Comparison of ENCODE assay signal across 26 cellular contexts in genomic region chr10:96345250-96345649, GRCh38. TPM values are rescaled to one million over a fixed set of nuclear protein-coding genes. Genes with fewer than 3 reads are reported as not detected.
A peak's percentile ranks its signal among the peaks of the same experiment; 100 is the strongest.
DNase-seq lines count a peak whose midpoint lies in the region; FAIRE-seq and TF ChIP-seq lines count a peak whose summit lies in the region.
"Had no signal": no experiment of that assay in that cellular context is flagged by ENCODE, and none has a peak within 500 bp of the region (broad histone marks: within the 10 kb centered on the region; RNA-seq: fewer than 3 reads in every experiment).

No MANE protein-coding gene starts in this region.

- H3K4me1 ChIP-seq in H9 (ENCODE audit: insufficient read depth, low read length) (peaks cover 7% of the 10 kb centered on the region; the same call in 1 of the 2 replicates), esophagus squamous epithelium (no peaks in the 10 kb centered on the region)

- H4K5ac ChIP-seq in H9 (ENCODE audit: insufficient read length, low read depth, low read length): no peak overlapping the region

- no peaks in the 10 kb centered on the region for H3K27me3 ChIP-seq in H9 (ENCODE audit: insufficient read depth, low read length)
- H3K27me3 ChIP-seq in esophagus squamous epithelium: peaks cover 0 to 22% (median 0%) of the 10 kb centered on the region in 4 donors
- H3K27me3 ChIP-seq: BLaER1 had no signal

- no peaks in the 10 kb centered on the region for H3K23me2 ChIP-seq in H9 (ENCODE audit: insufficient read length, low read depth, low read length, poor library complexity, severe bottlenecking)

- no peak overlapping the region for H4K8ac ChIP-seq in H9 (replicated peaks; ENCODE audit: insufficient read length, low read depth, low read length)

- H3T11ph ChIP-seq in H9 (ENCODE audit: low read length): no peak overlapping the region

- no peak overlapping the region for H3K23ac ChIP-seq in H9 (ENCODE audit: insufficient read length, low read depth, low read length)

- no peak for TF ChIP-seq POLR2A in H54 (IDR thresholded peaks at IDR 0.05; ENCODE audit: low read depth, low read length)
- TF ChIP-seq POLR2A in esophagus squamous epithelium (IDR thresholded peaks at IDR 0.05): no peak

- no peak overlapping the region for H3K4ac ChIP-seq in H9 (ENCODE audit: low read depth, low read length)

- H3K79me2 ChIP-seq in H9 (ENCODE audit: insufficient read depth, low read length): no peaks in the 10 kb centered on the region

- no peak overlapping the region for H2BK120ac ChIP-seq in H9 (ENCODE audit: low read depth, low read length, poor library complexity, severe bottlenecking)

- H2BK20ac ChIP-seq in H9 (ENCODE audit: low read depth, low read length, poor library complexity, severe bottlenecking): no peak overlapping the region

- H3K18ac ChIP-seq in H9 (ENCODE audit: insufficient read length, low read depth, low read length): no peak overlapping the region

- no peaks in the 10 kb centered on the region for H3K79me1 ChIP-seq in H9 (ENCODE audit: insufficient read depth, low read depth, low read length, poor library complexity, severe bottlenecking)

- no peaks in the 10 kb centered on the region for H3K36me3 ChIP-seq in esophagus squamous epithelium

- peaks cover 5% of the 10 kb centered on the region for H3K9me3 ChIP-seq in H9 (ENCODE audit: control insufficient read depth, low read depth, low read length)
- peaks cover 0 to 6% (median 6%) of the 10 kb centered on the region in 3 donors for H3K9me3 ChIP-seq in esophagus squamous epithelium

- H3K9me3 Mint-ChIP-seq in H9: peaks cover 25 to 29% of the 10 kb centered on the region in 2 experiments
- peaks cover 5% of the 10 kb centered on the region for H3K9me3 Mint-ChIP-seq in activated CD4-positive, alpha-beta T cell treated with anti-CD3 and anti-CD28 coated beads, Interleukin-2, amount 10 ng/mL, durations not matched to agents 24 days and 14 days

- H3K4me3 ChIP-seq in esophagus squamous epithelium: no peak overlapping the region
- H3K4me3 ChIP-seq: BLaER1, GM23248 had no signal

- no peak for TF ChIP-seq CTCF in H9 (conservative IDR thresholded peaks at IDR 0.05)
- TF ChIP-seq CTCF in esophagus squamous epithelium (IDR thresholded peaks at IDR 0.05): no peak

- no peak overlapping the region for H3K14ac ChIP-seq in H9 (ENCODE audit: insufficient read depth, low read length)

- H4K91ac ChIP-seq in H9 (ENCODE audit: insufficient read length, low read depth, low read length): peak overlapping the region; percentile 87

- no CpG with 5 or more reads among the region's 2 CpGs for WGBS in H9 (ENCODE audit: extremely low coverage, insufficient read length, low lambda C conversion rate)
- WGBS in esophagus squamous epithelium, 2 donors: 32 to 44% methylated on average over 2 of the region's 2 CpGs

- peak overlapping the region; percentile 41 for H2AK5ac ChIP-seq in H9 (ENCODE audit: insufficient read length, low read length)

- peaks cover 11 to 27% (median 21%) of the 10 kb centered on the region in 3 experiments for H3K36me3 Mint-ChIP-seq in H9 (ENCODE audit: insufficient read depth in 1 of 3, low read depth in 3 of 3)
- H3K36me3 Mint-ChIP-seq in activated CD4-positive, alpha-beta T cell treated with anti-CD3 and anti-CD28 coated beads, Interleukin-2, amount 10 ng/mL, durations not matched to agents 24 days and 14 days (ENCODE audit: low read depth): no peaks in the 10 kb centered on the region

- no peak overlapping the region for H3K9ac ChIP-seq in H9 (ENCODE audit: extremely low read depth, insufficient read length, low read length)
- H3K9ac ChIP-seq: BLaER1, GM23248 had no signal

- peaks cover 31% of the 10 kb centered on the region for H3K27me3 Mint-ChIP-seq in H9 (ENCODE audit: low read depth)
- H3K27me3 Mint-ChIP-seq in activated CD4-positive, alpha-beta T cell treated with anti-CD3 and anti-CD28 coated beads, Interleukin-2, amount 10 ng/mL, durations not matched to agents 24 days and 14 days: peaks cover 15% of the 10 kb centered on the region

- H3K27ac ChIP-seq in H9 (ENCODE audit: insufficient read length, low read depth, low read length) (peak overlapping the region; percentile 88), esophagus squamous epithelium (no peak overlapping the region)
- H3K27ac ChIP-seq: GM23248 had no signal

- no peak overlapping the region for H2AFZ ChIP-seq in H9 (ENCODE audit: low read length)
- H2AFZ ChIP-seq: GM23248 had no signal

- H3K4me2 ChIP-seq in H9 (ENCODE audit: insufficient read depth, insufficient read length, low read length): peak overlapping the region; percentile 37
- H3K4me2 ChIP-seq: BLaER1 had no signal

- H3K4me1 Mint-ChIP-seq in H9: peaks cover 44% of the 10 kb centered on the region in 2 experiments
- no peaks in the 10 kb centered on the region for H3K4me1 Mint-ChIP-seq in activated CD4-positive, alpha-beta T cell treated with anti-CD3 and anti-CD28 coated beads, Interleukin-2, amount 10 ng/mL, durations not matched to agents 24 days and 14 days

- no peak for FAIRE-seq in H54 (lab: Jason Lieb, UNC)
- FAIRE-seq: A204.1 had no signal

- H2BK12ac ChIP-seq in H9 (ENCODE audit: insufficient read length, low read depth, low read length): no peak overlapping the region

- H4K20me1 ChIP-seq in H9 (ENCODE audit: control insufficient read depth, insufficient read depth, insufficient read length): no peaks in the 10 kb centered on the region

- H3K56ac ChIP-seq in H9 (ENCODE audit: insufficient read length, low read depth, low read length): peak overlapping the region; percentile 67

- no peak overlapping the region for H2BK15ac ChIP-seq in H9 (ENCODE audit: low read depth, low read length)

- intact Hi-C loops in esophagus squamous epithelium (cut with DNase I): no loop called here
- intact Hi-C loops in activated CD4-positive, alpha-beta T cell treated with anti-CD3 and anti-CD28 coated beads, Interleukin-2, amount 10 ng/mL, durations not matched to agents 24 days and 14 days (cut with micrococcal nuclease): no loop called here

- H2BK5ac ChIP-seq in H9 (ENCODE audit: insufficient read length, low read length): no peak overlapping the region

- H3K27ac Mint-ChIP-seq in H9: peak overlapping the region; percentile 35 to 91 (median 37); a peak in 6 of 7 replicates
- H3K27ac Mint-ChIP-seq in activated CD4-positive, alpha-beta T cell treated with anti-CD3 and anti-CD28 coated beads, Interleukin-2, amount 10 ng/mL, durations not matched to agents 24 days and 14 days: no peak overlapping the region
- H3K27ac Mint-ChIP-seq: CD4-positive, CD25-positive, alpha-beta regulatory T cell had no signal

- peak; percentile 65 for DNase-seq in H9
- peak; percentile 54 for DNase-seq in dermis blood vessel endothelial cell
- DNase-seq in iPS DF 19.7 (ENCODE audit: low read depth, low spot score): peak; percentile 85
- peak; percentile 2 for DNase-seq in islet precursor cell
- DNase-seq in H54 (ENCODE audit: insufficient read length, low spot score): no peak
- DNase-seq in esophagus squamous epithelium (lab: John Stamatoyannopoulos, UW): no peak
- no peak for DNase-seq in activated CD4-positive, alpha-beta T cell treated with anti-CD3 and anti-CD28 coated beads, Interleukin-2, amount 10 ng/mL, durations not matched to agents 24 days and 14 days
- DNase-seq in cerebellar nuclear complex (lab: John Stamatoyannopoulos, UW): no peak
- DNase-seq: CD4-positive, CD25-positive, alpha-beta regulatory T cell; DMS153; DND-41; GM23248; KBM-7; MV-4-11; NCI-H1105; NCI-H1436 treated with DMSO at 0.1 percent for 48 hours; NCI-H187 treated with DMSO at 0.1 percent for 48 hours; NCI-H446; NCI-H524 treated with DMSO at 0.1 percent for 48 hours; NCI-H774; PC-3 had no signal

- peak overlapping the region in 1 of 2 experiments; percentile 33; a peak in 3 of 5 replicates for H3K4me3 Mint-ChIP-seq in H9
- no peak overlapping the region for H3K4me3 Mint-ChIP-seq in activated CD4-positive, alpha-beta T cell treated with anti-CD3 and anti-CD28 coated beads, Interleukin-2, amount 10 ng/mL, durations not matched to agents 24 days and 14 days
- H3K4me3 Mint-ChIP-seq: CD4-positive, CD25-positive, alpha-beta regulatory T cell had no signal

RNA-seq across cellular contexts. Expression of gene OPALIN, which starts 13.6 kb away (rescaled TPM):
- total RNA-seq in H9 (2021): not detected in 2 replicates
- not detected in 2 replicates for total RNA-seq in dermis blood vessel endothelial cell
- total RNA-seq in esophagus squamous epithelium: not detected
- total RNA-seq in activated CD4-positive, alpha-beta T cell treated with anti-CD3 and anti-CD28 coated beads, Interleukin-2, amount 10 ng/mL, durations not matched to agents 24 days and 14 days: not detected in 2 replicates
- total RNA-seq: CD4-positive, CD25-positive, alpha-beta regulatory T cell; GM23248; HT1080; LHCN-M2; MCF 10A; PC-3 had no signal

RNA-seq across cellular contexts. Expression of gene DNTT, which starts 41.0 kb away (rescaled TPM):
- total RNA-seq in H9 (2021): not detected in 2 replicates
- not detected in 2 replicates for total RNA-seq in dermis blood vessel endothelial cell
- not detected for total RNA-seq in esophagus squamous epithelium
- total RNA-seq in activated CD4-positive, alpha-beta T cell treated with anti-CD3 and anti-CD28 coated beads, Interleukin-2, amount 10 ng/mL, durations not matched to agents 24 days and 14 days: not detected in 2 replicates
- total RNA-seq: CD4-positive, CD25-positive, alpha-beta regulatory T cell; GM23248; HT1080; LHCN-M2; MCF 10A; PC-3 had no signal

Comparison
In these comparisons a context has a peak if more than half of its experiments do, and no peak if none do; other contexts are left out.
1. DNase-seq: peak in H9 (single experiment), dermis blood vessel endothelial cell (single experiment), iPS DF 19.7 (single experiment) and islet precursor cell (single experiment); none in H54 (single experiment), esophagus squamous epithelium (single experiment), activated CD4-positive, alpha-beta T cell treated with anti-CD3 and anti-CD28 coated beads, Interleukin-2, amount 10 ng/mL, durations not matched to agents 24 days and 14 days (single experiment) and cerebellar nuclear complex (0 of 2).